1 cellular context compared by ENCODE assay signal in genomic region chr22:38761202-38762162, GRCh38.
TF ChIP-seq lines count a peak whose summit lies in the region.

No MANE protein-coding gene starts in this region.

TF ChIP-seq in IMR-90, 13 proteins besides CTCF, POLR2A, EP300 and RAD21 (continued from another document):
- TF ChIP-seq RFX5 (IDR thresholded peaks at IDR 0.05; ENCODE audit: low read depth, low read length), result no peak
- TF ChIP-seq CHD1 (IDR thresholded peaks at IDR 0.05; ENCODE audit: low read depth, low read length), result no peak
- TF ChIP-seq FOS (IDR thresholded peaks at IDR 0.05; ENCODE audit: low read depth, low read length), result no peak
- no peak for TF ChIP-seq CEBPB (IDR thresholded peaks at IDR 0.05; ENCODE audit: low read depth, low read length)
- no peak for TF ChIP-seq MAZ (IDR thresholded peaks at IDR 0.05; ENCODE audit: borderline replicate concordance, low read depth, low read length)
- TF ChIP-seq SMC3 (IDR thresholded peaks at IDR 0.05; ENCODE audit: low read depth, low read length), result no peak
- no peak for TF ChIP-seq MAFK (IDR thresholded peaks at IDR 0.05; ENCODE audit: low read depth, low read length)
- TF ChIP-seq USF2 (IDR thresholded peaks at IDR 0.05; ENCODE audit: low read depth, low read length), result no peak
- no peak for TF ChIP-seq NFE2L2 (IDR thresholded peaks at IDR 0.05; ENCODE audit: low read depth, low read length)
